Comparison of ENCODE assay signal across 2 cellular contexts in genomic region chr1:22696610-22697009, GRCh38.
TF ChIP-seq lines count a peak whose summit lies in the region.

No MANE protein-coding gene starts in this region.

TF ChIP-seq in WTC11, 78 proteins besides CTCF, POLR2A, EP300 and RAD21:
- TF ChIP-seq ZNF121 (CRISPR knock-in tag; IDR thresholded peaks at IDR 0.05) (peak; percentile 62; the same call in 1 of the 2 replicates), JUN (CRISPR knock-in tag; IDR thresholded peaks at IDR 0.05) (no peak), EMX1 (CRISPR knock-in tag; IDR thresholded peaks at IDR 0.05) (no peak)
- TF ChIP-seq, protein P1, sequence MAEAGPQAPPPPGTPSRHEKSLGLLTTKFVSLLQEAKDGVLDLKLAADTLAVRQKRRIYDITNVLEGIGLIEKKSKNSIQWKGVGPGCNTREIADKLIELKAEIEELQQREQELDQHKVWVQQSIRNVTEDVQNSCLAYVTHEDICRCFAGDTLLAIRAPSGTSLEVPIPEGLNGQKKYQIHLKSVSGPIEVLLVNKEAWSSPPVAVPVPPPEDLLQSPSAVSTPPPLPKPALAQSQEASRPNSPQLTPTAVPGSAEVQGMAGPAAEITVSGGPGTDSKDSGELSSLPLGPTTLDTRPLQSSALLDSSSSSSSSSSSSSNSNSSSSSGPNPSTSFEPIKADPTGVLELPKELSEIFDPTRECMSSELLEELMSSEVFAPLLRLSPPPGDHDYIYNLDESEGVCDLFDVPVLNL (CRISPR knock-in tag; IDR thresholded peaks at IDR 0.05; ENCODE audit: borderline replicate concordance, low read depth): no peak

TF ChIP-seq in K562, 482 proteins besides CTCF, POLR2A, EP300 and RAD21:
- TF ChIP-seq ZNF121 (CRISPR knock-in tag; conservative IDR thresholded peaks at IDR 0.05) (peak; percentile 82), ARNT (IDR thresholded peaks at IDR 0.05) (no peak)
TF ChIP-seq in K562: peak in this region for 1.
